1 cellular context compared by ENCODE assay signal in the genomic region with DNA sequence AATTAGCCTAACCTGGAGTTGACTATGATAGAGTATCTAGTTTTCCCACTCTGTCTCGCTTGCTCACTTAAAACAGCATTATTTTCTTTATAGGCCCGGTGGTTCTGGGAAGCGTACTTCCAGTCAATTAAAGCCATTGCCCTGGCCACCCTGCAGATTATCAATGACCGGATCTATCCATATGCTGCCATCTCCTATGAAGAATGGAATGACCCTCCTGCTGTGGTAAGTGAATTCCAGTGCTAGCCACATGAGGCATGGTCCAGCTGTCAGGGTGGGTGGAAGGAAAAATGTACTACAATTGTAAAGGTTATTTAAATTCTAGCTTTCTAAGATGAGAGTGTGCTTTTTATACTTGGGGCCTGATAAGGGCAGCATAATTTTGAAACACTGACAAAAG.
TF ChIP-seq lines count a peak whose summit lies in the region.

No MANE protein-coding gene starts in this region.

TF ChIP-seq in GM23338, 12 proteins besides CTCF, POLR2A, EP300 and RAD21 (continued from another document):
- TF ChIP-seq, protein P1, sequence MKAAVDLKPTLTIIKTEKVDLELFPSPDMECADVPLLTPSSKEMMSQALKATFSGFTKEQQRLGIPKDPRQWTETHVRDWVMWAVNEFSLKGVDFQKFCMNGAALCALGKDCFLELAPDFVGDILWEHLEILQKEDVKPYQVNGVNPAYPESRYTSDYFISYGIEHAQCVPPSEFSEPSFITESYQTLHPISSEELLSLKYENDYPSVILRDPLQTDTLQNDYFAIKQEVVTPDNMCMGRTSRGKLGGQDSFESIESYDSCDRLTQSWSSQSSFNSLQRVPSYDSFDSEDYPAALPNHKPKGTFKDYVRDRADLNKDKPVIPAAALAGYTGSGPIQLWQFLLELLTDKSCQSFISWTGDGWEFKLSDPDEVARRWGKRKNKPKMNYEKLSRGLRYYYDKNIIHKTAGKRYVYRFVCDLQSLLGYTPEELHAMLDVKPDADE (IDR thresholded peaks at IDR 0.05): no peak
- TF ChIP-seq ZNF114 (CRISPR knock-in tag; IDR thresholded peaks at IDR 0.05) (no peak), JUNB (IDR thresholded peaks at IDR 0.05; ENCODE audit: unreplicated experiment) (no peak), EZH2 (IDR thresholded peaks at IDR 0.05; ENCODE audit: low read depth, unreplicated experiment) (no peak), ZNF331 (CRISPR knock-in tag; IDR thresholded peaks at IDR 0.05; ENCODE audit: low read depth) (no peak), CREB1 (CRISPR knock-in tag; IDR thresholded peaks at IDR 0.05; ENCODE audit: low read depth) (no peak), STAT1 (IDR thresholded peaks at IDR 0.05; ENCODE audit: unreplicated experiment) (no peak), POLR2AphosphoS5 (IDR thresholded peaks at IDR 0.05; ENCODE audit: low read depth) (no peak)
- TF ChIP-seq, protein P2, sequence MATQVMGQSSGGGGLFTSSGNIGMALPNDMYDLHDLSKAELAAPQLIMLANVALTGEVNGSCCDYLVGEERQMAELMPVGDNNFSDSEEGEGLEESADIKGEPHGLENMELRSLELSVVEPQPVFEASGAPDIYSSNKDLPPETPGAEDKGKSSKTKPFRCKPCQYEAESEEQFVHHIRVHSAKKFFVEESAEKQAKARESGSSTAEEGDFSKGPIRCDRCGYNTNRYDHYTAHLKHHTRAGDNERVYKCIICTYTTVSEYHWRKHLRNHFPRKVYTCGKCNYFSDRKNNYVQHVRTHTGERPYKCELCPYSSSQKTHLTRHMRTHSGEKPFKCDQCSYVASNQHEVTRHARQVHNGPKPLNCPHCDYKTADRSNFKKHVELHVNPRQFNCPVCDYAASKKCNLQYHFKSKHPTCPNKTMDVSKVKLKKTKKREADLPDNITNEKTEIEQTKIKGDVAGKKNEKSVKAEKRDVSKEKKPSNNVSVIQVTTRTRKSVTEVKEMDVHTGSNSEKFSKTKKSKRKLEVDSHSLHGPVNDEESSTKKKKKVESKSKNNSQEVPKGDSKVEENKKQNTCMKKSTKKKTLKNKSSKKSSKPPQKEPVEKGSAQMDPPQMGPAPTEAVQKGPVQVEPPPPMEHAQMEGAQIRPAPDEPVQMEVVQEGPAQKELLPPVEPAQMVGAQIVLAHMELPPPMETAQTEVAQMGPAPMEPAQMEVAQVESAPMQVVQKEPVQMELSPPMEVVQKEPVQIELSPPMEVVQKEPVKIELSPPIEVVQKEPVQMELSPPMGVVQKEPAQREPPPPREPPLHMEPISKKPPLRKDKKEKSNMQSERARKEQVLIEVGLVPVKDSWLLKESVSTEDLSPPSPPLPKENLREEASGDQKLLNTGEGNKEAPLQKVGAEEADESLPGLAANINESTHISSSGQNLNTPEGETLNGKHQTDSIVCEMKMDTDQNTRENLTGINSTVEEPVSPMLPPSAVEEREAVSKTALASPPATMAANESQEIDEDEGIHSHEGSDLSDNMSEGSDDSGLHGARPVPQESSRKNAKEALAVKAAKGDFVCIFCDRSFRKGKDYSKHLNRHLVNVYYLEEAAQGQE (IDR thresholded peaks at IDR 0.05; ENCODE audit: unreplicated experiment): no peak
TF ChIP-seq in GM23338: peak in this region for 0.
